Comparison of ENCODE assay signal across 28 cellular contexts in genomic region chrX:142266417-142266816, GRCh38.
"Had no signal": no experiment of that assay in that cellular context is flagged by ENCODE, and none has a peak within 500 bp of the region (broad histone marks: within the 10 kb centered on the region; RNA-seq: fewer than 3 reads in every experiment).

No MANE protein-coding gene starts in this region.

- H3K4me1 ChIP-seq: colonic mucosa, esophagus muscularis mucosa, esophagus squamous epithelium, foreskin keratinocyte, gastrocnemius medialis, gastroesophageal sphincter, heart left ventricle, heart right ventricle had no signal

- H3K27ac ChIP-seq: colonic mucosa, coronary artery, dorsolateral prefrontal cortex, epithelial cell of prostate, esophagus muscularis mucosa, esophagus squamous epithelium, foreskin keratinocyte, gastrocnemius medialis, gastroesophageal sphincter, heart left ventricle, heart right ventricle had no signal

- FAIRE-seq: colon, endometrium, endothelial cell of umbilical vein, frontal cortex had no signal

- DNase-seq: colonic mucosa; cortex of kidney; dermis blood vessel endothelial cell; dorsolateral prefrontal cortex; effector CD4-positive, alpha-beta T cell; effector CD8-positive, alpha-beta T cell; effector memory CD4-positive, alpha-beta T cell; effector memory CD8-positive, alpha-beta T cell; endodermal cell; erythroblast; esophagus squamous epithelium; foreskin fibroblast; foreskin keratinocyte; foreskin melanocyte; gastrocnemius medialis; glutamatergic neuron; head of caudate nucleus; heart left ventricle; heart right ventricle had no signal

- H3K9me3 ChIP-seq: colonic mucosa, esophagus muscularis mucosa, esophagus squamous epithelium, gastrocnemius medialis, gastroesophageal sphincter, heart left ventricle had no signal

- H3K27me3 Mint-ChIP-seq: dendritic cell treated with granulocyte-macrophage colony-stimulating factor and Interleukin-4, amounts not matched to agents 40 ng/mL and 50 ng/mL, for 4 days; effector memory CD8-positive, alpha-beta T cell had no signal

- H3K4me3 Mint-ChIP-seq: dendritic cell treated with granulocyte-macrophage colony-stimulating factor and Interleukin-4, amounts not matched to agents 40 ng/mL and 50 ng/mL, for 4 days; effector memory CD8-positive, alpha-beta T cell; endodermal cell had no signal

- H3K27me3 ChIP-seq: colonic mucosa, esophagus muscularis mucosa, esophagus squamous epithelium, foreskin keratinocyte, gastrocnemius medialis, gastroesophageal sphincter, heart left ventricle, heart right ventricle had no signal

- H3K27ac Mint-ChIP-seq: dendritic cell treated with granulocyte-macrophage colony-stimulating factor and Interleukin-4, amounts not matched to agents 40 ng/mL and 50 ng/mL, for 4 days; effector memory CD8-positive, alpha-beta T cell; endodermal cell had no signal

- H3K4me1 Mint-ChIP-seq: endodermal cell had no signal

- H3K4me3 ChIP-seq: colonic mucosa, coronary artery, dorsolateral prefrontal cortex, esophagus muscularis mucosa, esophagus squamous epithelium, gastrocnemius medialis, gastroesophageal sphincter, heart left ventricle, heart right ventricle had no signal

- H3K36me3 ChIP-seq: colonic mucosa, esophagus muscularis mucosa, esophagus squamous epithelium, gastrocnemius medialis, gastroesophageal sphincter, heart left ventricle, heart right ventricle had no signal
